Comparison of ENCODE assay signal across 13 cellular contexts in genomic region chr17:6525111-6525510, GRCh38. TPM values are rescaled to one million over a fixed set of nuclear protein-coding genes. Genes with fewer than 3 reads are reported as not detected.
A peak's percentile ranks its signal among the peaks of the same experiment; 100 is the strongest.
DNase-seq lines count a peak whose midpoint lies in the region; ATAC-seq and TF ChIP-seq lines count a peak whose summit lies in the region.
"Had no signal": no experiment of that assay in that cellular context is flagged by ENCODE, and none has a peak within 500 bp of the region (broad histone marks: within the 10 kb centered on the region; RNA-seq: fewer than 3 reads in every experiment).

No MANE protein-coding gene starts in this region.

- H3K4me1 Mint-ChIP-seq in MCF 10A (ENCODE audit: insufficient read depth, unreplicated experiment) = peaks cover 33% of the 10 kb centered on the region
- peaks cover 4% of the 10 kb centered on the region for H3K4me1 Mint-ChIP-seq in endodermal cell
- H3K4me1 Mint-ChIP-seq in CD4-positive, alpha-beta memory T cell = no peaks in the 10 kb centered on the region
- H3K4me1 Mint-ChIP-seq in CD8-positive, alpha-beta T cell (ENCODE audit: low read depth) = no peaks in the 10 kb centered on the region

- no peak overlapping the region for H2AFZ ChIP-seq in mammary epithelial cell (ENCODE audit: low read depth, low read length)

- POLR2A ChIA-PET in MCF 10A (lab: Yijun Ruan, JAX) = interaction anchor here (1.0 to 3.3 kb wide), 5 partner anchors 12 to 42 kb away, joined by 3 to 23 read pairs (median 7); no protein-coding TSS in a partner anchor
- POLR2A ChIA-PET in CD4-positive, alpha-beta memory T cell (lab: Charles Lee; ENCODE audit: partially characterized antibody) = no interaction called here
- POLR2A ChIA-PET in CD8-positive, alpha-beta T cell (lab: Charles Lee) = no interaction called here

- H3K4me1 ChIP-seq in mammary epithelial cell (ENCODE audit: insufficient read depth, low read length) (peaks cover 18% of the 10 kb centered on the region), endodermal cell (ENCODE audit: control insufficient read depth, insufficient read depth, low read length) (no peaks in the 10 kb centered on the region), upper lobe of right lung (peaks cover 3% of the 10 kb centered on the region)
- no peaks in the 10 kb centered on the region for H3K4me1 ChIP-seq in CD4-positive, alpha-beta memory T cell (ENCODE audit: insufficient read depth, low read length)
- H3K4me1 ChIP-seq in CD8-positive, alpha-beta T cell (ENCODE audit: insufficient read depth, low read length) = no peaks in the 10 kb centered on the region

- no peak for ATAC-seq in upper lobe of right lung
- no peak for ATAC-seq in GM18861 (IDR thresholded peaks at IDR 0.05; ENCODE audit: unreplicated experiment)
- ATAC-seq in CD8-positive, alpha-beta T cell = no peak

- H3K9me3 ChIP-seq in mammary epithelial cell (replicated peaks; ENCODE audit: insufficient read depth, low read length) = no peaks in the 10 kb centered on the region
- no peaks in the 10 kb centered on the region for H3K9me3 ChIP-seq in WERI-Rb-1 (ENCODE audit: severe bottlenecking)
- no peaks in the 10 kb centered on the region for H3K9me3 ChIP-seq in endodermal cell (ENCODE audit: control insufficient read depth, low read length)
- no peaks in the 10 kb centered on the region for H3K9me3 ChIP-seq in upper lobe of right lung
- no peaks in the 10 kb centered on the region for H3K9me3 ChIP-seq in CD4-positive, alpha-beta memory T cell (ENCODE audit: control insufficient read depth in 1 of 2, low read length in 2 of 2)
- H3K9me3 ChIP-seq in CD8-positive, alpha-beta T cell (ENCODE audit: low read length) = no peaks in the 10 kb centered on the region
- H3K9me3 ChIP-seq: BLaER1 had no signal

- whole genome bisulfite sequencing in mammary epithelial cell (ENCODE audit: low coverage, missing lambda C conversion rate) = 100% methylated on average over 3 of the region's 4 CpGs
- 91 to 100% methylated on average over 2 to 4 of the region's 4 CpGs for WGBS in endodermal cell (ENCODE audit: insufficient coverage in 1 of 2, insufficient read length in 1 of 2), 2 experiments

- no peak overlapping the region for H3K4me3 ChIP-seq in mammary epithelial cell (replicated peaks in 1 of 3; ENCODE audit: insufficient read depth in 1 of 3, low read depth in 2 of 3, low read length in 3 of 3)
- no peak overlapping the region for H3K4me3 ChIP-seq in WERI-Rb-1 (ENCODE audit: low read depth, low read length)
- H3K4me3 ChIP-seq in endodermal cell (ENCODE audit: low read length) = no peak overlapping the region
- H3K4me3 ChIP-seq in upper lobe of right lung = no peak overlapping the region
- no peak overlapping the region for H3K4me3 ChIP-seq in CD4-positive, alpha-beta memory T cell (ENCODE audit: low read length in 2 of 2)
- H3K4me3 ChIP-seq in CD8-positive, alpha-beta T cell (ENCODE audit: low read depth, low read length) = no peak overlapping the region
- H3K4me3 ChIP-seq: BLaER1 had no signal

- H3K9ac ChIP-seq in mammary epithelial cell (ENCODE audit: insufficient read depth, low read length) = no peak overlapping the region
- H3K9ac ChIP-seq in endodermal cell (ENCODE audit: extremely low read depth, low read length, poor library complexity, severe bottlenecking) = no peak overlapping the region
- H3K9ac ChIP-seq: BLaER1 had no signal

- intact Hi-C loops in MCF 10A (cut with micrococcal nuclease) (no loop called here), mammary epithelial cell (cut with micrococcal nuclease) (no loop called here), upper lobe of right lung (cut with DNase I) (no loop called here)
- intact Hi-C loops in CD4-positive, alpha-beta memory T cell (cut with micrococcal nuclease) = no loop called here
- intact Hi-C loops in CD8-positive, alpha-beta T cell (cut with DNase I, micrococcal nuclease) = no loop called here

- BruUV-seq in MCF 10A (replicated peaks; lab: Mats Ljungman, UMichigan) = no TSS peak
- BruUV-seq in mammary epithelial cell (replicated peaks; lab: Mats Ljungman, UMichigan) = no TSS peak

- no peaks in the 10 kb centered on the region for H4K20me1 ChIP-seq in mammary epithelial cell (ENCODE audit: insufficient read depth, low read length)
- H4K20me1 ChIP-seq: BLaER1 had no signal

- no peak overlapping the region for H3K4me3 Mint-ChIP-seq in MCF 10A (ENCODE audit: unreplicated experiment)
- no peak overlapping the region for H3K4me3 Mint-ChIP-seq in endodermal cell
- no peak overlapping the region for H3K4me3 Mint-ChIP-seq in CD4-positive, alpha-beta memory T cell
- H3K4me3 Mint-ChIP-seq in CD8-positive, alpha-beta T cell = no peak overlapping the region

- H3K9me3 Mint-ChIP-seq in MCF 10A (ENCODE audit: unreplicated experiment) (no peaks in the 10 kb centered on the region), endodermal cell (no peaks in the 10 kb centered on the region)
- no peaks in the 10 kb centered on the region for H3K9me3 Mint-ChIP-seq in CD4-positive, alpha-beta memory T cell
- no peaks in the 10 kb centered on the region for H3K9me3 Mint-ChIP-seq in CD8-positive, alpha-beta T cell

- H3K27me3 Mint-ChIP-seq in MCF 10A (ENCODE audit: insufficient read depth, unreplicated experiment) (no peaks in the 10 kb centered on the region), endodermal cell (ENCODE audit: insufficient read depth) (no peaks in the 10 kb centered on the region)
- H3K27me3 Mint-ChIP-seq in CD4-positive, alpha-beta memory T cell = peaks cover 2% of the 10 kb centered on the region in 2 donors
- H3K27me3 Mint-ChIP-seq in CD8-positive, alpha-beta T cell (ENCODE audit: low read depth) = no peaks in the 10 kb centered on the region

- H3K36me3 ChIP-seq in mammary epithelial cell (ENCODE audit: insufficient read depth, low read length) = no peaks in the 10 kb centered on the region
- H3K36me3 ChIP-seq in WERI-Rb-1 = no peaks in the 10 kb centered on the region
- H3K36me3 ChIP-seq in endodermal cell (ENCODE audit: control insufficient read depth, insufficient read depth, low read length) = no peaks in the 10 kb centered on the region
- no peaks in the 10 kb centered on the region for H3K36me3 ChIP-seq in upper lobe of right lung
- no peaks in the 10 kb centered on the region for H3K36me3 ChIP-seq in CD4-positive, alpha-beta memory T cell (ENCODE audit: insufficient read depth, low read length)
- no peaks in the 10 kb centered on the region for H3K36me3 ChIP-seq in CD8-positive, alpha-beta T cell (ENCODE audit: insufficient read depth, low read length)
- H3K36me3 ChIP-seq: BLaER1 had no signal

- DNase-seq in MCF 10A (ENCODE audit: unreplicated experiment) (no peak), mammary epithelial cell (no peak), WERI-Rb-1 (no peak), endodermal cell (peak; percentile 63), upper lobe of right lung (peak; percentile 15)
- no peak for DNase-seq in CD4-positive, alpha-beta memory T cell
- DNase-seq in CD8-positive, alpha-beta T cell = no peak
- DNase-seq: AML-193, DMS153, DMS79 treated with DMSO at 0.1 percent for 48 hours had no signal

- CTCF ChIA-PET in MCF 10A (lab: Yijun Ruan, JAX) (interaction anchor here (0.6 to 1.7 kb wide), 3 partner anchors 15 to 52 kb away, joined by 3 to 4 read pairs (median 4); no protein-coding TSS in a partner anchor), mammary epithelial cell (lab: Charles Lee; ENCODE audit: low non-redundant PET) (no interaction called here)
- CTCF ChIA-PET in CD4-positive, alpha-beta memory T cell (lab: Charles Lee; ENCODE audit: partially characterized antibody) = no interaction called here
- CTCF ChIA-PET in CD8-positive, alpha-beta T cell (lab: Charles Lee) = no interaction called here

- dilution Hi-C loops in mammary epithelial cell (cut with HindIII; ENCODE audit: low sequenced_read_pairs) = no loop called here

- H3K27ac Mint-ChIP-seq in MCF 10A (ENCODE audit: low read depth, unreplicated experiment) = peak overlapping the region; percentile 77
- H3K27ac Mint-ChIP-seq in endodermal cell = no peak overlapping the region
- H3K27ac Mint-ChIP-seq in CD4-positive, alpha-beta memory T cell = no peak overlapping the region
- no peak overlapping the region for H3K27ac Mint-ChIP-seq in CD8-positive, alpha-beta T cell

- H3K27ac ChIP-seq in mammary epithelial cell (ENCODE audit: insufficient read depth, low read depth, low read length) (no peak overlapping the region), WERI-Rb-1 (no peak overlapping the region), endodermal cell (ENCODE audit: low read depth, low read length) (no peak overlapping the region), upper lobe of right lung (no peak overlapping the region)
- no peak overlapping the region for H3K27ac ChIP-seq in CD4-positive, alpha-beta memory T cell (ENCODE audit: low read depth, low read length)
- no peak overlapping the region for H3K27ac ChIP-seq in CD8-positive, alpha-beta T cell (ENCODE audit: low read depth, low read length)
- H3K27ac ChIP-seq: 22Rv1, BLaER1 had no signal

- TF ChIP-seq CTCF in MCF 10A (IDR thresholded peaks at IDR 0.05; ENCODE audit: unreplicated experiment) (no peak), mammary epithelial cell (conservative IDR thresholded peaks at IDR 0.05 in 1 of 2, IDR thresholded peaks at IDR 0.05 in 1 of 2; ENCODE audit: extremely low read depth in 1 of 2, insufficient read depth in 1 of 2, low read depth in 1 of 2, low read length in 2 of 2) (no peak), WERI-Rb-1 (IDR thresholded peaks at IDR 0.05; ENCODE audit: low read depth, low read length) (0 out of 2 replicates have a peak, but pooled peaks have one; percentile 11), endodermal cell (conservative IDR thresholded peaks at IDR 0.05) (peak; percentile 46), upper lobe of right lung (IDR thresholded peaks at IDR 0.05) (no peak)
- no peak for TF ChIP-seq CTCF in CD8-positive, alpha-beta T cell (IDR thresholded peaks at IDR 0.05)

- H3K36me3 Mint-ChIP-seq in MCF 10A (ENCODE audit: insufficient read depth, unreplicated experiment) = peaks cover 28% of the 10 kb centered on the region
- H3K36me3 Mint-ChIP-seq in endodermal cell (ENCODE audit: low read depth) = peaks cover 4% of the 10 kb centered on the region
- H3K36me3 Mint-ChIP-seq in CD4-positive, alpha-beta memory T cell = no peaks in the 10 kb centered on the region
- H3K36me3 Mint-ChIP-seq in CD8-positive, alpha-beta T cell = no peaks in the 10 kb centered on the region

- H3K79me2 ChIP-seq in mammary epithelial cell (ENCODE audit: insufficient read depth, low read length) = no peaks in the 10 kb centered on the region

- H3K4me2 ChIP-seq in mammary epithelial cell (ENCODE audit: insufficient read depth, low read depth, low read length) = no peak overlapping the region
- H3K4me2 ChIP-seq: BLaER1 had no signal

- H3K27me3 ChIP-seq in mammary epithelial cell (ENCODE audit: insufficient read depth, low read length) = no peaks in the 10 kb centered on the region
- H3K27me3 ChIP-seq in WERI-Rb-1 (ENCODE audit: insufficient read depth, low read depth, severe bottlenecking) = no peaks in the 10 kb centered on the region
- no peaks in the 10 kb centered on the region for H3K27me3 ChIP-seq in endodermal cell (ENCODE audit: control insufficient read depth, insufficient read depth, low read length, poor library complexity, severe bottlenecking)
- H3K27me3 ChIP-seq in upper lobe of right lung = no peaks in the 10 kb centered on the region
- no peaks in the 10 kb centered on the region for H3K27me3 ChIP-seq in CD4-positive, alpha-beta memory T cell (ENCODE audit: insufficient read depth, low read length)
- no peaks in the 10 kb centered on the region for H3K27me3 ChIP-seq in CD8-positive, alpha-beta T cell (ENCODE audit: insufficient read depth, low read length)
- H3K27me3 ChIP-seq: BLaER1 had no signal

- in situ Hi-C loops in mammary epithelial cell (cut with MboI; ENCODE audit: low sequenced_read_pairs in 2 of 2) = no loop called here

RNA-seq across cellular contexts. Expression of gene PITPNM3, which starts 31.2 kb away (rescaled TPM):
- total RNA-seq in MCF 10A (2022) (22.8 and 30.6 TPM in 2 replicates), mammary epithelial cell (10 to 100 TPM; 13.3 to 16.5 TPM), endodermal cell (1 to 10 TPM; 1.8 to 2.7 TPM), upper lobe of right lung (15.6 TPM)
- 8.2 TPM for polyA plus RNA-seq in mammary epithelial cell
- polyA minus RNA-seq in mammary epithelial cell = 24.1 TPM
- polyA plus RNA-seq in endodermal cell (2013, experiment 1 of 2) = 1.1 TPM
- 1.3 TPM for polyA plus RNA-seq in endodermal cell (2013, experiment 2 of 2)
- under 1 TPM; 0.29 to 0.50 TPM for total RNA-seq in CD4-positive, alpha-beta memory T cell
- polyA plus RNA-seq in CD4-positive, alpha-beta memory T cell = under 1 TPM in 1 of 2 donors, not detected in 1; 0.05 TPM
- under 1 TPM; 0.25 to 0.30 TPM for total RNA-seq in CD8-positive, alpha-beta T cell

Comparison
In these comparisons a context has a peak if more than half of its experiments do, and no peak if none do; other contexts are left out.
1. DNase-seq: peak in endodermal cell (single experiment) and upper lobe of right lung (single experiment); none in MCF 10A (single experiment), mammary epithelial cell (single experiment), WERI-Rb-1 (single experiment), CD4-positive, alpha-beta memory T cell (0 of 5) and CD8-positive, alpha-beta T cell (0 of 7).
2. CTCF ChIP-seq: peak in WERI-Rb-1 (single experiment) and endodermal cell (single experiment); none in MCF 10A (single experiment), mammary epithelial cell (0 of 2), upper lobe of right lung (single experiment) and CD8-positive, alpha-beta T cell (single experiment).